In the genomic region with DNA sequence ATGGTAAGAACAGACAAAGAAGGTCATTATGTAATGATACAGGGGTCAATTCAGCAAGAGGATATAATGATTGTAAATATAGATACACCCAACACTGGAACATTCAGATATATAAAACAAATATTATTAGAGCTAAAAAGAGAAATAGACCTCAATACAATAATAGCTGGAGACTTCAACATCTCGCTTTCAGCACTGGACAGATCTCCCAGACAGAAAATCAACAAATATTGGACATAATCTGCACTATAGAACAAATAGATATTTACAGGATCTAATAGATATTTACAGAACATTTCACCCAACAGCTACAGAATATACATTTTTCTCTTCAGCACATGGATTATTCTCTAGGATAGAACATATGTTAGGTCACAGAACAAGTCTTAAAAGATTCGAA, we compare ENCODE assay signal across 32 cellular contexts.
"Had no signal": no experiment of that assay in that cellular context is flagged by ENCODE, and none has a peak within 500 bp of the region (broad histone marks: within the 10 kb centered on the region; RNA-seq: fewer than 3 reads in every experiment).

No MANE protein-coding gene starts in this region.

- H3K4me3 ChIP-seq: body of pancreas, breast epithelium had no signal

- H3K36me3 Mint-ChIP-seq: activated naive CD8-positive, alpha-beta T cell treated with anti-CD3 and anti-CD28 coated beads for 36 hours had no signal

- H3K9me3 ChIP-seq: body of pancreas, breast epithelium had no signal

- ATAC-seq: activated CD8-positive, alpha-beta T cell treated with anti-CD3 and anti-CD28 coated beads for 36 hours; activated T-cell treated with anti-CD3 and anti-CD28 coated beads, Interleukin-2, amount 50 U/mL, for 72 hours; activated T-helper 17 cell treated with anti-CD3 and anti-CD28 coated beads, Interleukin-2, amount 50 U/mL, for 72 hours; body of pancreas; PC-3 had no signal

- H3K4me1 Mint-ChIP-seq: activated CD4-positive, alpha-beta T cell treated with anti-CD3 and anti-CD28 coated beads, Interleukin-2, amount 10 ng/mL, durations not matched to agents 24 days and 14 days; activated naive CD8-positive, alpha-beta T cell treated with anti-CD3 and anti-CD28 coated beads for 36 hours; activated T-helper 17 cell treated with anti-CD3 and anti-CD28 coated beads, Interleukin-2, amount 50 U/mL, for 72 hours had no signal

- H3K27me3 ChIP-seq: body of pancreas, breast epithelium had no signal

- FAIRE-seq: astrocyte, TTC549 had no signal

- H3K4me3 Mint-ChIP-seq: activated CD4-positive, alpha-beta T cell treated with anti-CD3 and anti-CD28 coated beads, Interleukin-2, amount 10 ng/mL, durations not matched to agents 24 days and 14 days; activated CD8-positive, alpha-beta T cell treated with anti-CD3 and anti-CD28 coated beads for 36 hours; activated naive CD8-positive, alpha-beta T cell treated with anti-CD3 and anti-CD28 coated beads for 36 hours; activated T-cell treated with anti-CD3 and anti-CD28 coated beads, Interleukin-2, amount 50 U/mL, for 72 hours; activated T-helper 17 cell treated with anti-CD3 and anti-CD28 coated beads, Interleukin-2, amount 50 U/mL, for 72 hours; T-helper 1 cell treated with Interleukin-12 subunit alpha and Interleukin-12 subunit beta and Interleukin-4 antibody, amounts not matched to agents 30 μg/mL and 1 μg/mL, for 36 hours; T-helper 2 cell treated with Interferon-gamma antibody and Interleukin-4, amounts not matched to agents 5 μg/mL and 100 μg/mL, for 36 hours had no signal

- H3K4me1 ChIP-seq: body of pancreas, breast epithelium had no signal

- DNase-seq: activated CD4-positive, alpha-beta T cell treated with anti-CD3 and anti-CD28 coated beads, Interleukin-2, amount 10 ng/mL, durations not matched to agents 24 days and 14 days; activated CD4-positive, alpha-beta T cell treated with anti-CD3 and anti-CD28 coated beads, Interleukin-2, amount 50 U/mL, for 4 hours; activated CD8-positive, alpha-beta T cell treated with anti-CD3 and anti-CD28 coated beads for 36 hours; activated effector memory CD4-positive, alpha-beta T cell treated with anti-CD3 and anti-CD28 coated beads, Interleukin-2, amount 50 U/mL, for 16 hours; activated naive CD4-positive, alpha-beta T cell; activated naive CD4-positive, alpha-beta T cell treated with anti-CD3 and anti-CD28 coated beads, Interleukin-2, amount 50 U/mL, for 16 hours; activated naive CD8-positive, alpha-beta T cell treated with anti-CD3 and anti-CD28 coated beads for 36 hours; activated T-cell treated with anti-CD3 and anti-CD28 coated beads, Interleukin-2, amount 50 U/mL, for 1 hour; activated T-cell treated with anti-CD3 and anti-CD28 coated beads, Interleukin-2, amount 50 U/mL, for 72 hours; amygdala; body of pancreas; MM.1S; MV-4-11; NCI-H1092 treated with DMSO at 0.1 percent for 48 hours; NCI-H1417; NCI-H146; NCI-H187; NCI-H2029 treated with DMSO at 0.1 percent for 48 hours; NCI-H2107; NCI-H2171; NCI-H510A; NCI-H526; NCI-H748 treated with DMSO at 0.1 percent for 48 hours; NK-92 treated with Interleukin-12 subunit alpha and Interleukin-12 subunit beta, amount 100 ng/mL, for 24 hours; PC-3; Right ventricle myocardium superior had no signal

- H3K36me3 ChIP-seq: breast epithelium had no signal

- H3K27ac ChIP-seq: body of pancreas, breast epithelium had no signal

- H3K9me3 Mint-ChIP-seq: activated CD4-positive, alpha-beta T cell treated with anti-CD3 and anti-CD28 coated beads, Interleukin-2, amount 10 ng/mL, durations not matched to agents 24 days and 14 days; activated CD8-positive, alpha-beta T cell treated with anti-CD3 and anti-CD28 coated beads for 36 hours; activated naive CD8-positive, alpha-beta T cell treated with anti-CD3 and anti-CD28 coated beads for 36 hours; activated T-helper 17 cell treated with anti-CD3 and anti-CD28 coated beads, Interleukin-2, amount 50 U/mL, for 72 hours; T-helper 2 cell treated with Interferon-gamma antibody and Interleukin-4, amounts not matched to agents 5 μg/mL and 100 μg/mL, for 36 hours had no signal

- H3K27ac Mint-ChIP-seq: activated CD4-positive, alpha-beta T cell treated with anti-CD3 and anti-CD28 coated beads, Interleukin-2, amount 10 ng/mL, durations not matched to agents 24 days and 14 days; activated CD8-positive, alpha-beta T cell treated with anti-CD3 and anti-CD28 coated beads for 36 hours; activated naive CD8-positive, alpha-beta T cell treated with anti-CD3 and anti-CD28 coated beads for 36 hours; activated T-cell treated with anti-CD3 and anti-CD28 coated beads, Interleukin-2, amount 50 U/mL, for 72 hours; activated T-helper 17 cell treated with anti-CD3 and anti-CD28 coated beads, Interleukin-2, amount 50 U/mL, for 72 hours; T-helper 1 cell treated with Interleukin-12 subunit alpha and Interleukin-12 subunit beta and Interleukin-4 antibody, amounts not matched to agents 30 μg/mL and 1 μg/mL, for 36 hours; T-helper 2 cell treated with Interferon-gamma antibody and Interleukin-4, amounts not matched to agents 5 μg/mL and 100 μg/mL, for 36 hours had no signal
